In genomic region chr9:19424176-19424779, GRCh38 we compare ENCODE assay signal across 16 cellular contexts. TPM values are rescaled to one million over a fixed set of nuclear protein-coding genes. Genes with fewer than 3 reads are reported as not detected.
DNase-seq lines count a peak whose midpoint lies in the region; ATAC-seq and TF ChIP-seq lines count a peak whose summit lies in the region.
"Had no signal": no experiment of that assay in that cellular context is flagged by ENCODE, and none has a peak within 500 bp of the region (broad histone marks: within the 10 kb centered on the region; RNA-seq: fewer than 3 reads in every experiment).

No MANE protein-coding gene starts in this region.

- DNase-seq in osteoblast (ENCODE audit: insufficient read length, low spot score, missing footprints) = no peak
- no peak for DNase-seq in left lobe of liver (ENCODE audit: low spot score)
- no peak for DNase-seq in cerebellar cortex (ENCODE audit: low spot score)
- no peak for DNase-seq in activated CD4-positive, alpha-beta T cell treated with anti-CD3 and anti-CD28 coated beads for 48 hours
- no peak for DNase-seq in NK-92 (lab: John Stamatoyannopoulos, UW; ENCODE audit: unreplicated experiment)
- DNase-seq: Caco-2; cortex of kidney; head of caudate nucleus; mucosa of descending colon; NCI-H187; RPMI8226; stimulated activated naive CD8-positive, alpha-beta T cell treated with anti-CD3 and anti-CD28 coated beads, Interleukin-15, Interleukin-2, amounts not matched to agents 100 U/mL and 50 U/mL, for 24 hours; WERI-Rb-1 had no signal

- H3K79me2 ChIP-seq in osteoblast (ENCODE audit: insufficient read depth, low read length) = no peaks in the 10 kb centered on the region

- no peak for TF ChIP-seq CTCF in osteoblast (IDR thresholded peaks at IDR 0.05; ENCODE audit: extremely low read depth, low read depth, low read length)

- peaks cover 6% of the 10 kb centered on the region for H3K4me1 ChIP-seq in osteoblast (ENCODE audit: insufficient read depth, low read length)
- H3K4me1 ChIP-seq: Caco-2 had no signal

- no peaks in the 10 kb centered on the region for H3K27me3 ChIP-seq in osteoblast (ENCODE audit: insufficient read depth, low read length)

- ATAC-seq in GM19035 (IDR thresholded peaks at IDR 0.05; ENCODE audit: unreplicated experiment) (peak; percentile 84), HG02610 (IDR thresholded peaks at IDR 0.05; ENCODE audit: unreplicated experiment) (peak; percentile 57), HG03521 (IDR thresholded peaks at IDR 0.05; ENCODE audit: unreplicated experiment) (peak; percentile 74), left lobe of liver (no peak)
- ATAC-seq: mucosa of descending colon; stimulated activated naive CD8-positive, alpha-beta T cell treated with anti-CD3 and anti-CD28 coated beads, Interleukin-15, Interleukin-2, amounts not matched to agents 100 U/mL and 50 U/mL, for 24 hours had no signal

- H3K4me2 ChIP-seq in osteoblast (ENCODE audit: insufficient read depth, low read length) = no peak overlapping the region

- no peak overlapping the region for H3K27ac ChIP-seq in osteoblast (ENCODE audit: low read depth, low read length)
- H3K27ac ChIP-seq: WERI-Rb-1 had no signal

- no peak overlapping the region for H3K4me3 ChIP-seq in osteoblast (ENCODE audit: insufficient read depth, low read length)
- H3K4me3 ChIP-seq: mucosa of descending colon had no signal

- H2AFZ ChIP-seq in osteoblast (ENCODE audit: low read length) = peak overlapping the region; percentile 21

- H4K20me1 ChIP-seq in osteoblast (ENCODE audit: insufficient read depth, low read length) = no peaks in the 10 kb centered on the region

- no peaks in the 10 kb centered on the region for H3K36me3 ChIP-seq in osteoblast (ENCODE audit: insufficient read depth, low read length)

- H3K9me3 ChIP-seq in osteoblast (ENCODE audit: low read depth, low read length) = no peaks in the 10 kb centered on the region
- H3K9me3 ChIP-seq: Caco-2, mucosa of descending colon had no signal

RNA-seq across cellular contexts. Expression of gene ACER2, which starts 15.5 kb away (rescaled TPM):
- total RNA-seq in osteoblast (1.5 and 2.2 TPM in 2 replicates), left lobe of liver (2.3 TPM)

RNA-seq across cellular contexts. Expression of gene RPS6, which starts 44.2 kb away (rescaled TPM):
- total RNA-seq in osteoblast (931 and 1,030 TPM in 2 replicates), left lobe of liver (528 TPM)
